8 cellular contexts compared by ENCODE assay signal in the genomic region with DNA sequence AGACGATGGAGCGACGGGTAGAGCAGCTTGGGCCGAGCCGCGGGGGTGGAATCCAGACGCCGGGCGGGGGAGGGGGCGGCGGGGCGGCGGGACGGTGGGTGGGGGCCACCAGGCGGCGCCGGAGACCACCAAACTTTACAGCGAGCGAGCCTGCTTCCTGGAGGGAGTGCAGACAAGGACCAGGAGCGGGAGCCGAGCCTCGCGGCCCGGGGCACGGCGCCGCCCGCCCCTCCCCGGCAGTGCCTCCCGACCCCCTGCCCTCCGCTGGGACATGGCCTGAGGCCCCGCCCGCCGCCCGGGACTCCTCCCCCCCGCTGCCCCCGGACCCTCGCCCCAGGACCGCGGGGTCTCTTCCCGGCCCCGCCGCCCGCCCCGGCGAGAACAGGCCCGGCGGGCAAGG. TPM values are rescaled to one million over a fixed set of nuclear protein-coding genes. Genes with fewer than 3 reads are reported as not detected.
DNase-seq lines count a peak whose midpoint lies in the region; ATAC-seq and TF ChIP-seq lines count a peak whose summit lies in the region.
"Not testable (repeated sequence)": the region's sequence is repeated elsewhere in the genome, so short reads cannot be mapped to it uniquely, and the experiment has no call there.

No MANE protein-coding gene starts in this region.

- H3K27ac ChIP-seq in C4-2B (peak overlapping the region; percentile 76), endodermal cell (ENCODE audit: low read depth, low read length) (peak overlapping the region; percentile 83), lung (ENCODE audit: low read depth in 1 of 2, low read length in 1 of 2) (peak overlapping the region; percentile 46 to 91)

- not testable (repeated sequence) for H3K27me3 ChIP-seq in endodermal cell (ENCODE audit: control insufficient read depth, insufficient read depth, low read length, poor library complexity, severe bottlenecking); lung (ENCODE audit: control insufficient read depth, insufficient read depth)

- H3K27ac Mint-ChIP-seq in activated T-cell treated with anti-CD3 and anti-CD28 coated beads, Interleukin-2, amount 50 U/mL, for 24 hours = peak overlapping the region; percentile 89
- peak overlapping the region; percentile 92 for H3K27ac Mint-ChIP-seq in endodermal cell

- H3K9ac ChIP-seq in endodermal cell (ENCODE audit: extremely low read depth, low read length, poor library complexity, severe bottlenecking) = peak overlapping the region; percentile 54

- peak overlapping the region; percentile 89 for H3K4me3 Mint-ChIP-seq in activated T-cell treated with anti-CD3 and anti-CD28 coated beads, Interleukin-2, amount 50 U/mL, for 24 hours
- peak overlapping the region; percentile 84 for H3K4me3 Mint-ChIP-seq in endodermal cell

- 0% methylated on average over 5 of the region's 48 CpGs; no CpG with 5 or more reads in 1 of the 2 experiments for WGBS in endodermal cell (ENCODE audit: insufficient coverage in 1 of 2, insufficient read length in 1 of 2), 2 experiments
- WGBS in lung, 2 donors = 0% methylated on average over 10 to 29 of the region's 48 CpGs

- H3K36me3 Mint-ChIP-seq in activated T-cell treated with anti-CD3 and anti-CD28 coated beads, Interleukin-2, amount 50 U/mL, for 24 hours (ENCODE audit: low read depth) = peaks cover 45% of the 10 kb centered on the region
- H3K36me3 Mint-ChIP-seq in endodermal cell (ENCODE audit: low read depth) = peaks cover 32% of the 10 kb centered on the region

- H3K4me1 ChIP-seq in endodermal cell (ENCODE audit: control insufficient read depth, insufficient read depth, low read length) = not testable (repeated sequence)
- H3K4me1 ChIP-seq in lung (ENCODE audit: control insufficient read depth in 2 of 2, insufficient read depth in 2 of 2, low read length in 2 of 2) = peaks cover 9 to 25% of the 10 kb centered on the region in 2 donors

- H3K4me3 ChIP-seq in endodermal cell (ENCODE audit: low read length) = peak overlapping the region; percentile 84
- not testable (repeated sequence) for H3K4me3 ChIP-seq in lung

- H3K9me3 Mint-ChIP-seq in activated T-cell treated with anti-CD3 and anti-CD28 coated beads, Interleukin-2, amount 50 U/mL, for 24 hours; endodermal cell: not testable (repeated sequence)

- DNase-seq in RPMI8226 (peak; percentile 18), endodermal cell (peak; percentile 64), lung (ENCODE audit: low spot score) (peak; percentile 28)
- DNase-seq in activated T-cell treated with anti-CD3 and anti-CD28 coated beads, Interleukin-2, amount 50 U/mL, for 24 hours = peak; percentile 60
- peak; percentile 16 for DNase-seq in stimulated activated CD4-positive, alpha-beta T cell treated with anti-CD3 and anti-CD28 coated beads, Interleukin-2, amount 100 ng/mL, for 4 hours (ENCODE audit: low read depth)

- TF ChIP-seq CTCF in C4-2B (conservative IDR thresholded peaks at IDR 0.05); lung (IDR thresholded peaks at IDR 0.05; ENCODE audit: control extremely low read depth, extremely low read depth): not testable (repeated sequence)
- peak; percentile 65 for TF ChIP-seq CTCF in endodermal cell (conservative IDR thresholded peaks at IDR 0.05)

- peaks cover 37% of the 10 kb centered on the region for H3K36me3 ChIP-seq in endodermal cell (ENCODE audit: control insufficient read depth, insufficient read depth, low read length)
- H3K36me3 ChIP-seq in lung (ENCODE audit: control insufficient read depth in 2 of 2, insufficient read depth in 2 of 2, low read length in 2 of 2) = not testable (repeated sequence)

- H3K27me3 Mint-ChIP-seq in activated T-cell treated with anti-CD3 and anti-CD28 coated beads, Interleukin-2, amount 50 U/mL, for 24 hours; endodermal cell (ENCODE audit: insufficient read depth): not testable (repeated sequence)

- peaks cover 59% of the 10 kb centered on the region for H3K4me1 Mint-ChIP-seq in activated T-cell treated with anti-CD3 and anti-CD28 coated beads, Interleukin-2, amount 50 U/mL, for 24 hours (ENCODE audit: low read depth)
- peaks cover 19% of the 10 kb centered on the region for H3K4me1 Mint-ChIP-seq in endodermal cell

- not testable (repeated sequence) for H3K9me3 ChIP-seq in endodermal cell (ENCODE audit: control insufficient read depth, low read length); lung (ENCODE audit: control insufficient read depth in 2 of 2, insufficient read depth in 1 of 2, low read length in 1 of 2)

- ATAC-seq in GM21390 (IDR thresholded peaks at IDR 0.05; ENCODE audit: unreplicated experiment) = peak; percentile 25
- ATAC-seq in HG03342 (IDR thresholded peaks at IDR 0.05; ENCODE audit: unreplicated experiment) = peak; percentile 27
- ATAC-seq in lung (ENCODE audit: insufficient read depth, low FRiP score) = peak; percentile 2

RNA-seq across cellular contexts. Expression of a gene that starts 0.4 kb away (rescaled TPM):
- 10 to 100 TPM; 21.7 to 22.0 TPM for total RNA-seq in endodermal cell
- polyA plus RNA-seq in endodermal cell (2013, experiment 1 of 2) = 18.1 TPM
- 18.5 TPM for polyA plus RNA-seq in endodermal cell (2013, experiment 2 of 2)
- total RNA-seq in lung = 10 to 100 TPM; 13.5 to 15.2 TPM
- polyA plus RNA-seq in lung = 1 to 10 TPM; 7.0 to 9.9 TPM

RNA-seq across cellular contexts. Expression of a gene that starts 27.4 kb away (rescaled TPM):
- total RNA-seq in endodermal cell = 10 to 100 TPM; 56.1 to 70.4 TPM
- 53.0 TPM for polyA plus RNA-seq in endodermal cell (2013, experiment 1 of 2)
- 55.3 TPM for polyA plus RNA-seq in endodermal cell (2013, experiment 2 of 2)
- 10 to 100 TPM; 21.6 to 22.6 TPM for total RNA-seq in lung
- polyA plus RNA-seq in lung = 10 to 100 TPM; 12.2 to 12.3 TPM
